1 cellular context compared by ENCODE assay signal in genomic region chr4:81031389-81032173, GRCh38.
TF ChIP-seq lines count a peak whose summit lies in the region.

No MANE protein-coding gene starts in this region.

TF ChIP-seq in GM23338, 12 proteins besides CTCF, POLR2A, EP300 and RAD21 (continued from another document):
- TF ChIP-seq ETS1 (IDR thresholded peaks at IDR 0.05) (no peak), REST (IDR thresholded peaks at IDR 0.05; ENCODE audit: unreplicated experiment) (no peak), EZH2phosphoT487 (IDR thresholded peaks at IDR 0.05; ENCODE audit: unreplicated experiment) (no peak), ZNF331 (CRISPR knock-in tag; IDR thresholded peaks at IDR 0.05; ENCODE audit: low read depth) (no peak), POLR2AphosphoS5 (IDR thresholded peaks at IDR 0.05; ENCODE audit: low read depth) (no peak)
